Comparison of ENCODE assay signal across 8 cellular contexts in genomic region chr2:181457741-181458425, GRCh38. TPM values are rescaled to one million over a fixed set of nuclear protein-coding genes. Genes with fewer than 3 reads are reported as not detected.
A peak's percentile ranks its signal among the peaks of the same experiment; 100 is the strongest.
DNase-seq lines count a peak whose midpoint lies in the region; ATAC-seq and TF ChIP-seq lines count a peak whose summit lies in the region.

No MANE protein-coding gene starts in this region.

- H3K27me3 ChIP-seq in GM23248 (replicated peaks; ENCODE audit: insufficient read depth) (no peaks in the 10 kb centered on the region), subcutaneous abdominal adipose tissue (ENCODE audit: control insufficient read depth in 5 of 5, insufficient read depth in 4 of 5, low read length in 5 of 5) (peaks cover 4 to 13% (median 8%) of the 10 kb centered on the region in 5 donors)

- H3K4me3 Mint-ChIP-seq in activated CD8-positive, alpha-beta T cell treated with anti-CD3 and anti-CD28 coated beads for 36 hours: peak overlapping the region; percentile 92
- peak overlapping the region; percentile 91 to 99 (median 96) for H3K4me3 Mint-ChIP-seq in naive thymus-derived CD8-positive, alpha-beta T cell

- H4K20me1 ChIP-seq in GM23248 (ENCODE audit: insufficient read depth): no peaks in the 10 kb centered on the region

- peak overlapping the region; percentile 94 for H3K4me2 ChIP-seq in GM23248 (ENCODE audit: unreplicated experiment)

- H3K9me2 ChIP-seq in GM23248 (ENCODE audit: insufficient read depth): no peaks in the 10 kb centered on the region

- in situ Hi-C loops in GM23248 (cut with MboI): loop anchor here (5.0 to 10.0 kb wide), 2 partner anchors 351 to 1333 kb away; no protein-coding TSS in a partner anchor

- POLR2A ChIA-PET in activated CD8-positive, alpha-beta T cell treated with anti-CD3 and anti-CD28 coated beads for 36 hours (lab: Charles Lee): interaction anchor here (0.7 to 2.9 kb wide), 26 partner anchors 9 to 352 kb away, joined by 3 to 26 read pairs (median 4); no protein-coding TSS in a partner anchor
- POLR2A ChIA-PET in naive thymus-derived CD8-positive, alpha-beta T cell (lab: Charles Lee): interaction anchor here (0.7 to 6.7 kb wide), 38 partner anchors 10 to 477 kb away, joined by 3 to 128 read pairs (median 5); partner anchors contain the start of gene UBE2E3

- peak overlapping the region; percentile 99 for H2AFZ ChIP-seq in GM23248

- DNase-seq in DMS79 (lab: John Stamatoyannopoulos, UW) (peak; percentile 25), GM23248 (peak; percentile 82), MV-4-11 (lab: John Stamatoyannopoulos, UW) (peak; percentile 76), epithelial cell of proximal tubule (ENCODE audit: low read depth) (no peak)
- DNase-seq in activated CD8-positive, alpha-beta T cell treated with anti-CD3 and anti-CD28 coated beads for 36 hours: peak; percentile 78
- DNase-seq in naive thymus-derived CD8-positive, alpha-beta T cell: peak; percentile 22 to 71 (median 42)

- ATAC-seq in activated CD8-positive, alpha-beta T cell treated with anti-CD3 and anti-CD28 coated beads for 36 hours: peak; percentile 14
- ATAC-seq in naive thymus-derived CD8-positive, alpha-beta T cell: peak; percentile 8 to 29
- no peak for ATAC-seq in GM18519 (IDR thresholded peaks at IDR 0.05; ENCODE audit: low FRiP score, unreplicated experiment)

- intact Hi-C loops in activated CD8-positive, alpha-beta T cell treated with anti-CD3 and anti-CD28 coated beads for 36 hours (cut with micrococcal nuclease): loop anchor here (2.0 to 5.0 kb wide), 3 partner anchors 145 to 476 kb away; partner anchors contain the start of gene UBE2E3

- peak overlapping the region; percentile 93 for H3K27ac Mint-ChIP-seq in activated CD8-positive, alpha-beta T cell treated with anti-CD3 and anti-CD28 coated beads for 36 hours
- peak overlapping the region; percentile 93 to 99 (median 97) for H3K27ac Mint-ChIP-seq in naive thymus-derived CD8-positive, alpha-beta T cell

- peaks cover 37% of the 10 kb centered on the region for H3K36me3 Mint-ChIP-seq in activated CD8-positive, alpha-beta T cell treated with anti-CD3 and anti-CD28 coated beads for 36 hours (ENCODE audit: low read depth)
- peaks cover 2 to 12% (median 8%) of the 10 kb centered on the region in 3 donors for H3K36me3 Mint-ChIP-seq in naive thymus-derived CD8-positive, alpha-beta T cell

- H3K4me3 ChIP-seq in GM23248: peak overlapping the region; percentile 91
- H3K4me3 ChIP-seq in epithelial cell of proximal tubule (ENCODE audit: low read depth, low read length): peak overlapping the region; percentile 65
- peak overlapping the region; percentile 63 to 76 (median 68) for H3K4me3 ChIP-seq in subcutaneous abdominal adipose tissue (ENCODE audit: low read depth in 1 of 5, low read length in 5 of 5)

- no peaks in the 10 kb centered on the region for H3K27me3 Mint-ChIP-seq in activated CD8-positive, alpha-beta T cell treated with anti-CD3 and anti-CD28 coated beads for 36 hours
- H3K27me3 Mint-ChIP-seq in naive thymus-derived CD8-positive, alpha-beta T cell: no peaks in the 10 kb centered on the region

- H3K9ac ChIP-seq in GM23248 (peak overlapping the region; percentile 82), subcutaneous abdominal adipose tissue (ENCODE audit: low read length in 5 of 5) (peak overlapping the region in 4 of 5 donors; percentile 37 to 61 (median 46))

- H3K9me3 ChIP-seq in GM23248 (ENCODE audit: low read depth) (no peaks in the 10 kb centered on the region), subcutaneous abdominal adipose tissue (ENCODE audit: control insufficient read depth in 5 of 5, low read length in 5 of 5) (no peaks in the 10 kb centered on the region)

- CTCF ChIA-PET in activated CD8-positive, alpha-beta T cell treated with anti-CD3 and anti-CD28 coated beads for 36 hours (lab: Charles Lee): interaction anchor here (0.7 to 5.5 kb wide), 26 partner anchors 10 to 380 kb away, joined by 3 to 43 read pairs (median 4); no protein-coding TSS in a partner anchor

- H3K36me3 ChIP-seq in GM23248 (ENCODE audit: low read depth): no peaks in the 10 kb centered on the region
- no peaks in the 10 kb centered on the region for H3K36me3 ChIP-seq in subcutaneous abdominal adipose tissue (ENCODE audit: control insufficient read depth in 5 of 5, insufficient read depth in 5 of 5, low read length in 5 of 5)

- peaks cover 22% of the 10 kb centered on the region for H3F3A ChIP-seq in GM23248 (ENCODE audit: insufficient read depth)

- TF ChIP-seq CTCF in activated CD8-positive, alpha-beta T cell treated with anti-CD3 and anti-CD28 coated beads for 36 hours (IDR thresholded peaks at IDR 0.05): no peak
- TF ChIP-seq CTCF in epithelial cell of proximal tubule (conservative IDR thresholded peaks at IDR 0.05; ENCODE audit: low read depth, low read length): no peak

- peak overlapping the region; percentile 26 for H3K27ac ChIP-seq in GM23248
- H3K27ac ChIP-seq in subcutaneous abdominal adipose tissue (ENCODE audit: low read depth, low read length): no peak overlapping the region

- no peaks in the 10 kb centered on the region for H3K79me2 ChIP-seq in GM23248 (ENCODE audit: insufficient read depth)

- WGBS in GM23248 (ENCODE audit: low coverage in 1 of 2, low lambda C conversion rate in 2 of 2, missing lambda C conversion rate in 2 of 2), 2 experiments: 1 to 3% methylated on average over 39 to 42 of the region's 45 CpGs

- no peaks in the 10 kb centered on the region for H3K9me3 Mint-ChIP-seq in activated CD8-positive, alpha-beta T cell treated with anti-CD3 and anti-CD28 coated beads for 36 hours
- H3K9me3 Mint-ChIP-seq in naive thymus-derived CD8-positive, alpha-beta T cell: no peaks in the 10 kb centered on the region

- H3K4me1 ChIP-seq in GM23248 (ENCODE audit: insufficient read depth): peaks cover 22% of the 10 kb centered on the region
- peaks cover 0 to 28% (median 17%) of the 10 kb centered on the region in 5 donors for H3K4me1 ChIP-seq in subcutaneous abdominal adipose tissue (ENCODE audit: control insufficient read depth in 5 of 5, insufficient read depth in 5 of 5, low read length in 5 of 5)

- H3K4me1 Mint-ChIP-seq in activated CD8-positive, alpha-beta T cell treated with anti-CD3 and anti-CD28 coated beads for 36 hours (ENCODE audit: low read depth): peaks cover 41% of the 10 kb centered on the region
- H3K4me1 Mint-ChIP-seq in naive thymus-derived CD8-positive, alpha-beta T cell: peaks cover 33 to 60% (median 51%) of the 10 kb centered on the region in 4 donors

RNA-seq across cellular contexts. Expression of gene ITGA4, which starts 0.7 kb away (rescaled TPM):
- 33.3 and 40.0 TPM in 2 replicates for total RNA-seq in GM23248 (2014; rRNA removed; shearing (Covaris generic))
- 25.9 and 26.3 TPM in 2 replicates for polyA plus RNA-seq in GM23248 (2016; fragmentation: Nextera tagmentation; extraction: Ambion mirVana)
- 10 to 100 TPM; 61.6 to 64.5 TPM for total RNA-seq in activated CD8-positive, alpha-beta T cell treated with anti-CD3 and anti-CD28 coated beads for 36 hours
- total RNA-seq in epithelial cell of proximal tubule: 11.6 and 22.5 TPM in 2 replicates
- 100 to 1,000 TPM; 206 to 210 TPM for total RNA-seq in naive thymus-derived CD8-positive, alpha-beta T cell
- 100 to 1,000 TPM in 2 of 3 donors, 10 to 100 TPM in 1; 88.1 to 128 (median 121) TPM for polyA plus RNA-seq in naive thymus-derived CD8-positive, alpha-beta T cell
